26 cellular contexts compared by ENCODE assay signal in the genomic region with DNA sequence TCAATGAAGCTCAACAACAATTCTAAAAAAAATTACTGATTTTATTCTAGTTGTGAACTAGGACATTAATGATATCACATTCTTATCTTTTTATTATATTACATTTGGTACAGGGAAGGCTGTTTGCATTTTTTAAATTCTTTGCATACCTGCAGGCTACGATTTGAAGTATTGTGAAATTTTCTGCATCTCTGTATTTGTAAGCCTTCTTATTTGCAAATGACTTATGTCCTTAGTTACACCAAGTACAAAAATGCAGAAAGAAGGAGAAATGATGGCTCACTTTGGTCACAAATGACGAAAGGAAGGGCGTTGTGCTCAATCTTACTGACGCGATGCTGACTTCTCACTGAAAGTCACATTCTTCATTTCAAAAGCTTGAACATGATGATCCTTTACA.
"Had no signal": no experiment of that assay in that cellular context is flagged by ENCODE, and none has a peak within 500 bp of the region (broad histone marks: within the 10 kb centered on the region; RNA-seq: fewer than 3 reads in every experiment).

No MANE protein-coding gene starts in this region.

- ATAC-seq: heart right ventricle; left cardiac atrium; naive thymus-derived CD8-positive, alpha-beta T cell; stimulated activated naive B cell treated with anti-CD40 and anti-IgM and Interleukin-4, amounts not matched to agents 10 μg/mL and 1 μg/mL and 100 μg/mL, for 72 hours; stimulated activated naive CD8-positive, alpha-beta T cell treated with anti-CD3 and anti-CD28 coated beads, Interleukin-15, amount 100 ng/mL, for 72 hours; upper lobe of right lung had no signal

- H3K4me3 Mint-ChIP-seq: naive thymus-derived CD8-positive, alpha-beta T cell; stimulated activated naive B cell treated with anti-CD40 and anti-IgM and Interleukin-4, amounts not matched to agents 10 μg/mL and 1 μg/mL and 100 μg/mL, for 72 hours; stimulated activated naive CD8-positive, alpha-beta T cell treated with anti-CD3 and anti-CD28 coated beads, Interleukin-15, amount 100 ng/mL, for 72 hours had no signal

- H3K27ac Mint-ChIP-seq: naive thymus-derived CD8-positive, alpha-beta T cell; stimulated activated naive B cell treated with anti-CD40 and anti-IgM and Interleukin-4, amounts not matched to agents 10 μg/mL and 1 μg/mL and 100 μg/mL, for 72 hours; stimulated activated naive CD8-positive, alpha-beta T cell treated with anti-CD3 and anti-CD28 coated beads, Interleukin-15, amount 100 ng/mL, for 72 hours had no signal

- H3K4me1 Mint-ChIP-seq: naive thymus-derived CD8-positive, alpha-beta T cell; stimulated activated naive B cell treated with anti-CD40 and anti-IgM and Interleukin-4, amounts not matched to agents 10 μg/mL and 1 μg/mL and 100 μg/mL, for 72 hours; stimulated activated naive CD8-positive, alpha-beta T cell treated with anti-CD3 and anti-CD28 coated beads, Interleukin-15, amount 100 ng/mL, for 72 hours had no signal

- H3K36me3 ChIP-seq: esophagus muscularis mucosa, heart right ventricle, left lung, pancreas, right atrium auricular region, suprapubic skin, transverse colon, upper lobe of right lung, uterus had no signal

- H3K4me1 ChIP-seq: esophagus muscularis mucosa, left lung, pancreas, right atrium auricular region, suprapubic skin, transverse colon, upper lobe of right lung, uterus had no signal

- H3K27ac ChIP-seq: coronary artery, esophagus muscularis mucosa, heart right ventricle, left lung, pancreas, right atrium auricular region, suprapubic skin, transverse colon, upper lobe of right lung, uterus had no signal

- FAIRE-seq: endothelial cell of umbilical vein, islet of Langerhans, pancreas, small intestine had no signal

- H3K9me3 Mint-ChIP-seq: stimulated activated naive B cell treated with anti-CD40 and anti-IgM and Interleukin-4, amounts not matched to agents 10 μg/mL and 1 μg/mL and 100 μg/mL, for 72 hours; stimulated activated naive CD8-positive, alpha-beta T cell treated with anti-CD3 and anti-CD28 coated beads, Interleukin-15, amount 100 ng/mL, for 72 hours had no signal

- H3K4me3 ChIP-seq: coronary artery, esophagus muscularis mucosa, heart right ventricle, left lung, pancreas, right atrium auricular region, suprapubic skin, transverse colon, upper lobe of right lung, uterus had no signal

- DNase-seq: dermis blood vessel endothelial cell; effector memory CD4-positive, alpha-beta T cell; foreskin melanocyte; glutamatergic neuron; heart right ventricle; hippocampal formation; left cardiac atrium; left lung; mesenchymal stem cell; naive thymus-derived CD8-positive, alpha-beta T cell; occipital lobe; pancreas; small intestine; stimulated activated CD4-positive, alpha-beta T cell treated with anti-CD3 and anti-CD28 coated beads, Interleukin-15, amount 100 ng/mL, for 24 hours; stimulated activated CD4-positive, alpha-beta T cell treated with anti-CD3 and anti-CD28 coated beads, Interleukin-2, amount 100 ng/mL, for 48 hours; stimulated activated naive B cell treated with anti-CD40 and anti-IgM and Interleukin-4, amounts not matched to agents 10 μg/mL and 1 μg/mL and 100 μg/mL, for 72 hours; stimulated activated naive CD8-positive, alpha-beta T cell treated with anti-CD3 and anti-CD28 coated beads, Interleukin-15, amount 100 ng/mL, for 72 hours; transverse colon; upper lobe of right lung; uterus had no signal

- H3K36me3 Mint-ChIP-seq: naive thymus-derived CD8-positive, alpha-beta T cell; stimulated activated naive B cell treated with anti-CD40 and anti-IgM and Interleukin-4, amounts not matched to agents 10 μg/mL and 1 μg/mL and 100 μg/mL, for 72 hours had no signal

- H3K9me3 ChIP-seq: esophagus muscularis mucosa, heart right ventricle, left lung, pancreas, right atrium auricular region, suprapubic skin, transverse colon, upper lobe of right lung, uterus had no signal

- H3K27me3 ChIP-seq: esophagus muscularis mucosa, left lung, pancreas, right atrium auricular region, suprapubic skin, transverse colon, upper lobe of right lung, uterus had no signal

- H3K27me3 Mint-ChIP-seq: stimulated activated naive B cell treated with anti-CD40 and anti-IgM and Interleukin-4, amounts not matched to agents 10 μg/mL and 1 μg/mL and 100 μg/mL, for 72 hours; stimulated activated naive CD8-positive, alpha-beta T cell treated with anti-CD3 and anti-CD28 coated beads, Interleukin-15, amount 100 ng/mL, for 72 hours had no signal
